In the genomic region with DNA sequence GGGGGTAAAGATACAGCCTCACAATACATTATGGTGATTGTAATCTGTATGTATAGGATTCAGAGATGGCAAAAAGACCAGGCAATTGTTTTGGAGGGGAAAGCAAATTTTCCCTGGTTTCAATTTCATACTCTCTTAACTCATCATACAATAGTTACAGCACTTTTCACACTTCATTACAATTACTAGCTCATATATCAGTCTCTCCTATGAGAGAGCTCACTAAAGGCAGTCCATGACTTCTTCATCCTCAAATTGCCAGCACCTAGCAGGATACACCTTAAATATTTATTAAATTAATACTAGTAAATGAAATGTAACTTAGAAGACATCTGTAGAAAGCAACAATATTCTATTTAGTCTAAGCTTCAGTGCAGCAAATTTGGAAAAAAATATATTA, we compare ENCODE assay signal across 13 cellular contexts. TPM values are rescaled to one million over a fixed set of nuclear protein-coding genes. Genes with fewer than 3 reads are reported as not detected.
DNase-seq lines count a peak whose midpoint lies in the region; ATAC-seq, FAIRE-seq and TF ChIP-seq lines count a peak whose summit lies in the region.
"Had no signal": no experiment of that assay in that cellular context is flagged by ENCODE, and none has a peak within 500 bp of the region (broad histone marks: within the 10 kb centered on the region; RNA-seq: fewer than 3 reads in every experiment).

No MANE protein-coding gene starts in this region.

- H3K9me1 ChIP-seq in IMR-90 (ENCODE audit: insufficient read depth, low read length), result peaks cover 19% of the 10 kb centered on the region

- peaks cover 85% of the 10 kb centered on the region for H4K20me1 ChIP-seq in IMR-90 (ENCODE audit: insufficient read depth, low read length)

- H3K4me3 ChIP-seq in CD4-positive, CD25-positive, alpha-beta regulatory T cell (ENCODE audit: low read depth, low read length), result no peak overlapping the region
- H3K4me3 ChIP-seq in IMR-90 (ENCODE audit: insufficient read depth, low read depth, low read length) (no peak overlapping the region), endodermal cell (ENCODE audit: low read length) (no peak overlapping the region), psoas muscle (peak overlapping the region; percentile 54)
- H3K4me3 ChIP-seq: cardiac muscle cell had no signal

- H3K36me3 Mint-ChIP-seq in CD4-positive, CD25-positive, alpha-beta regulatory T cell, result peaks cover 7% of the 10 kb centered on the region
- H3K36me3 Mint-ChIP-seq in endodermal cell (ENCODE audit: low read depth), result peaks cover 3% of the 10 kb centered on the region
- peaks cover 2% of the 10 kb centered on the region for H3K36me3 Mint-ChIP-seq in activated naive CD4-positive, alpha-beta T cell treated with anti-CD3 and anti-CD28 coated beads, Interleukin-2, amount 10 ng/mL, durations not matched to agents 7 days and 5 days
- H3K36me3 Mint-ChIP-seq in activated CD8-positive, alpha-beta memory T cell treated with anti-CD3 and anti-CD28 coated beads, Interleukin-2, amount 10 ng/mL, durations not matched to agents 7 days and 5 days, result peaks cover 14% of the 10 kb centered on the region

- H3K27ac Mint-ChIP-seq in CD4-positive, CD25-positive, alpha-beta regulatory T cell, result peak overlapping the region; percentile 21 to 95 (median 60)
- H3K27ac Mint-ChIP-seq in endodermal cell, result peak overlapping the region; percentile 61
- no peak overlapping the region for H3K27ac Mint-ChIP-seq in activated naive CD4-positive, alpha-beta T cell treated with anti-CD3 and anti-CD28 coated beads, Interleukin-2, amount 10 ng/mL, durations not matched to agents 7 days and 5 days
- no peak overlapping the region for H3K27ac Mint-ChIP-seq in activated CD8-positive, alpha-beta memory T cell treated with anti-CD3 and anti-CD28 coated beads, Interleukin-2, amount 10 ng/mL, durations not matched to agents 7 days and 5 days

- in situ Hi-C loops in IMR-90 (cut with MboI; ENCODE audit: low sequenced_read_pairs), result loop anchor here (25.0 kb wide), 1 partner anchor 171 kb away; no protein-coding TSS in a partner anchor

- peaks cover 44 to 69% (median 58%) of the 10 kb centered on the region in 4 donors for H3K4me1 Mint-ChIP-seq in CD4-positive, CD25-positive, alpha-beta regulatory T cell
- H3K4me1 Mint-ChIP-seq in endodermal cell, result peaks cover 37% of the 10 kb centered on the region
- peaks cover 45% of the 10 kb centered on the region for H3K4me1 Mint-ChIP-seq in activated naive CD4-positive, alpha-beta T cell treated with anti-CD3 and anti-CD28 coated beads, Interleukin-2, amount 10 ng/mL, durations not matched to agents 7 days and 5 days
- peaks cover 61% of the 10 kb centered on the region for H3K4me1 Mint-ChIP-seq in activated CD8-positive, alpha-beta memory T cell treated with anti-CD3 and anti-CD28 coated beads, Interleukin-2, amount 10 ng/mL, durations not matched to agents 7 days and 5 days

- H3K4me2 ChIP-seq in IMR-90 (ENCODE audit: low read depth, low read length), result no peak overlapping the region; the same call in 1 of the 2 replicates

- H2AK9ac ChIP-seq in IMR-90 (replicated peaks; ENCODE audit: low read depth, low read length, poor library complexity), result no peak overlapping the region

- H3K4me1 ChIP-seq in CD4-positive, CD25-positive, alpha-beta regulatory T cell (ENCODE audit: control insufficient read depth, insufficient read depth, low read length, poor library complexity, severe bottlenecking), result peaks cover 51% of the 10 kb centered on the region
- H3K4me1 ChIP-seq in IMR-90 (ENCODE audit: control insufficient read depth, insufficient read depth, low read length), result peaks cover 13% of the 10 kb centered on the region
- H3K4me1 ChIP-seq in endodermal cell (ENCODE audit: control insufficient read depth, insufficient read depth, low read length), result no peaks in the 10 kb centered on the region
- peaks cover 70% of the 10 kb centered on the region for H3K4me1 ChIP-seq in psoas muscle

- no peak for FAIRE-seq in GM12892 (lab: Jason Lieb, UNC)

- no peak overlapping the region for H2BK120ac ChIP-seq in IMR-90 (ENCODE audit: low read depth, low read length)

- no peak overlapping the region for H4K91ac ChIP-seq in IMR-90 (ENCODE audit: insufficient read depth, low read depth, low read length)

- ATAC-seq in CD4-positive, CD25-positive, alpha-beta regulatory T cell (ENCODE audit: low read depth in 2 of 2), result no peak
- ATAC-seq in IMR-90 (ENCODE audit: low read depth) (no peak), psoas muscle (peak in 3 of 4 donors; percentile 29 to 53 (median 52)), GM21390 (IDR thresholded peaks at IDR 0.05; ENCODE audit: unreplicated experiment) (no peak)
- ATAC-seq in activated CD8-positive, alpha-beta memory T cell treated with anti-CD3 and anti-CD28 coated beads, Interleukin-2, amount 10 ng/mL, durations not matched to agents 7 days and 5 days, result no peak

- H3K4ac ChIP-seq in IMR-90 (ENCODE audit: low read depth, low read length), result no peak overlapping the region

- no peaks in the 10 kb centered on the region for H3K9me3 Mint-ChIP-seq in CD4-positive, CD25-positive, alpha-beta regulatory T cell
- H3K9me3 Mint-ChIP-seq in endodermal cell, result no peaks in the 10 kb centered on the region
- H3K9me3 Mint-ChIP-seq in activated naive CD4-positive, alpha-beta T cell treated with anti-CD3 and anti-CD28 coated beads, Interleukin-2, amount 10 ng/mL, durations not matched to agents 7 days and 5 days, result no peaks in the 10 kb centered on the region
- no peaks in the 10 kb centered on the region for H3K9me3 Mint-ChIP-seq in activated CD8-positive, alpha-beta memory T cell treated with anti-CD3 and anti-CD28 coated beads, Interleukin-2, amount 10 ng/mL, durations not matched to agents 7 days and 5 days (ENCODE audit: low read depth)

- no peaks in the 10 kb centered on the region for H3K9me3 ChIP-seq in CD4-positive, CD25-positive, alpha-beta regulatory T cell (ENCODE audit: control insufficient read depth in 2 of 2, low read length in 2 of 2)
- H3K9me3 ChIP-seq in IMR-90 (ENCODE audit: control insufficient read depth, insufficient read depth, low read length) (no peaks in the 10 kb centered on the region), endodermal cell (ENCODE audit: control insufficient read depth, low read length) (no peaks in the 10 kb centered on the region), psoas muscle (no peaks in the 10 kb centered on the region)

- peak overlapping the region; percentile 63 for H3K27ac ChIP-seq in CD4-positive, CD25-positive, alpha-beta regulatory T cell (ENCODE audit: insufficient read depth, low read length, poor library complexity, severe bottlenecking)
- H3K27ac ChIP-seq in IMR-90 (ENCODE audit: insufficient read depth, low read length), result no peak overlapping the region
- H3K27ac ChIP-seq in endodermal cell (ENCODE audit: low read depth, low read length), result no peak overlapping the region
- H3K27ac ChIP-seq in psoas muscle, result peak overlapping the region; percentile 81
- H3K27ac ChIP-seq: VCaP had no signal

- H4K5ac ChIP-seq in IMR-90 (ENCODE audit: low read depth, low read length), result no peak overlapping the region

- TF ChIP-seq RAD21 in IMR-90 (IDR thresholded peaks at IDR 0.05; ENCODE audit: low read length), result no peak

- no peak overlapping the region for H3K18ac ChIP-seq in IMR-90 (ENCODE audit: low read depth, low read length)

- peak overlapping the region; percentile 46 for H2BK5ac ChIP-seq in IMR-90 (ENCODE audit: low read depth, low read length, poor library complexity, severe bottlenecking)

- H2BK15ac ChIP-seq in IMR-90 (ENCODE audit: low read depth, low read length), result no peak overlapping the region

- H3K23ac ChIP-seq in IMR-90 (ENCODE audit: low read depth, low read length), result no peak overlapping the region

- dilution Hi-C loops in IMR-90 (cut with HindIII; ENCODE audit: low sequenced_read_pairs, unreplicated experiment), result no loop called here

- intact Hi-C loops in IMR-90 (cut with micrococcal nuclease), result loop anchor here (5.0 kb wide), 1 partner anchor 246 kb away; no protein-coding TSS in a partner anchor
- intact Hi-C loops in psoas muscle (cut with DNase I), result loop anchor here in 1 of 2 donors (2.0 kb wide), 1 partner anchor 152 kb away; no protein-coding TSS in a partner anchor

- H3K9ac ChIP-seq in IMR-90 (ENCODE audit: low read depth, low read length) (no peak overlapping the region), endodermal cell (ENCODE audit: extremely low read depth, low read length, poor library complexity, severe bottlenecking) (no peak overlapping the region)

- peaks cover 3% of the 10 kb centered on the region for H3K36me3 ChIP-seq in CD4-positive, CD25-positive, alpha-beta regulatory T cell (ENCODE audit: control insufficient read depth, insufficient read depth, low read length)
- H3K36me3 ChIP-seq in IMR-90 (ENCODE audit: control insufficient read depth, insufficient read depth, low read length), result no peaks in the 10 kb centered on the region; the same call in 1 of the 2 replicates
- H3K36me3 ChIP-seq in endodermal cell (ENCODE audit: control insufficient read depth, insufficient read depth, low read length), result peaks cover 10% of the 10 kb centered on the region
- no peaks in the 10 kb centered on the region for H3K36me3 ChIP-seq in psoas muscle (ENCODE audit: insufficient read depth in 1 of 2, low read depth in 1 of 2)
- H3K36me3 ChIP-seq: cardiac muscle cell had no signal

- H3K56ac ChIP-seq in IMR-90 (ENCODE audit: extremely low read depth, insufficient read depth, low read length), result no peak overlapping the region

- TF ChIP-seq CTCF in IMR-90 (conservative IDR thresholded peaks at IDR 0.05; ENCODE audit: low read depth, low read length), result no peak
- TF ChIP-seq CTCF in endodermal cell (conservative IDR thresholded peaks at IDR 0.05), result no peak
- TF ChIP-seq CTCF in psoas muscle (IDR thresholded peaks at IDR 0.05), result no peak

- H3K4me3 Mint-ChIP-seq in CD4-positive, CD25-positive, alpha-beta regulatory T cell, result peak overlapping the region in 1 of 4 donors; percentile 19
- no peak overlapping the region for H3K4me3 Mint-ChIP-seq in endodermal cell
- no peak overlapping the region for H3K4me3 Mint-ChIP-seq in activated naive CD4-positive, alpha-beta T cell treated with anti-CD3 and anti-CD28 coated beads, Interleukin-2, amount 10 ng/mL, durations not matched to agents 7 days and 5 days
- H3K4me3 Mint-ChIP-seq in activated CD8-positive, alpha-beta memory T cell treated with anti-CD3 and anti-CD28 coated beads, Interleukin-2, amount 10 ng/mL, durations not matched to agents 7 days and 5 days, result no peak overlapping the region

- no peak overlapping the region for H2AK5ac ChIP-seq in IMR-90 (ENCODE audit: low read depth, low read length)

- no peaks in the 10 kb centered on the region for H3K27me3 Mint-ChIP-seq in CD4-positive, CD25-positive, alpha-beta regulatory T cell
- no peaks in the 10 kb centered on the region for H3K27me3 Mint-ChIP-seq in endodermal cell (ENCODE audit: insufficient read depth)
- H3K27me3 Mint-ChIP-seq in activated naive CD4-positive, alpha-beta T cell treated with anti-CD3 and anti-CD28 coated beads, Interleukin-2, amount 10 ng/mL, durations not matched to agents 7 days and 5 days, result no peaks in the 10 kb centered on the region
- H3K27me3 Mint-ChIP-seq in activated CD8-positive, alpha-beta memory T cell treated with anti-CD3 and anti-CD28 coated beads, Interleukin-2, amount 10 ng/mL, durations not matched to agents 7 days and 5 days, result no peaks in the 10 kb centered on the region

- CTCF ChIA-PET in IMR-90 (lab: Yijun Ruan, JAX), result interaction anchor here (0.8 to 1.5 kb wide), 3 partner anchors 10 to 153 kb away, joined by 6 to 10 read pairs (median 7); no protein-coding TSS in a partner anchor
- CTCF ChIA-PET in activated naive CD4-positive, alpha-beta T cell treated with anti-CD3 and anti-CD28 coated beads, Interleukin-2, amount 10 ng/mL, durations not matched to agents 7 days and 5 days (lab: Charles Lee), result interaction anchor here (0.6 to 4.3 kb wide), 17 partner anchors 10 to 206 kb away, joined by 3 to 67 read pairs (median 5); no protein-coding TSS in a partner anchor
- CTCF ChIA-PET in activated CD8-positive, alpha-beta memory T cell treated with anti-CD3 and anti-CD28 coated beads, Interleukin-2, amount 10 ng/mL, durations not matched to agents 7 days and 5 days (lab: Charles Lee), result interaction anchor here (0.8 to 4.8 kb wide), 16 partner anchors 9 to 262 kb away, joined by 3 to 61 read pairs (median 4); partner anchors contain the start of gene CCDC83

- no peaks in the 10 kb centered on the region for H3K27me3 ChIP-seq in CD4-positive, CD25-positive, alpha-beta regulatory T cell (ENCODE audit: control insufficient read depth, insufficient read depth, low read length)
- H3K27me3 ChIP-seq in IMR-90 (ENCODE audit: control insufficient read depth, insufficient read depth, low read length) (no peaks in the 10 kb centered on the region), endodermal cell (ENCODE audit: control insufficient read depth, insufficient read depth, low read length, poor library complexity, severe bottlenecking) (no peaks in the 10 kb centered on the region), psoas muscle (ENCODE audit: insufficient read depth in 3 of 3, low read length in 2 of 3) (no peaks in the 10 kb centered on the region)
- H3K27me3 ChIP-seq: cardiac muscle cell had no signal

- TF ChIP-seq POLR2A in IMR-90 (IDR thresholded peaks at IDR 0.05; ENCODE audit: low read depth, low read length) (no peak), GM12892 (IDR thresholded peaks at IDR 0.05; ENCODE audit: low read depth, low read length) (no peak)

- no peak overlapping the region for H4K8ac ChIP-seq in IMR-90 (ENCODE audit: low read depth in 2 of 2, low read length in 2 of 2)

- no peak overlapping the region for H3K14ac ChIP-seq in IMR-90 (replicated peaks; ENCODE audit: low read depth, low read length)

- no peak overlapping the region for H2AFZ ChIP-seq in IMR-90 (replicated peaks; ENCODE audit: low read length, poor library complexity)

- no TSS peak for BruUV-seq in IMR-90 (replicated peaks; lab: Mats Ljungman, UMichigan)

- POLR2A ChIA-PET in IMR-90 (lab: Charles Lee; ENCODE audit: unreplicated experiment), result no interaction called here

- H3K79me1 ChIP-seq in IMR-90 (ENCODE audit: low read depth in 1 of 2, low read length in 2 of 2), result peaks cover 0 to 29% of the 10 kb centered on the region in 2 experiments; a peak in 2 of 4 replicates

- H2BK20ac ChIP-seq in IMR-90 (ENCODE audit: low read depth, low read length), result no peak overlapping the region

- no peak for DNase-seq in CD4-positive, CD25-positive, alpha-beta regulatory T cell
- DNase-seq in IMR-90, result no peak
- no peak for DNase-seq in endodermal cell
- DNase-seq in psoas muscle, result no peak
- DNase-seq in activated naive CD4-positive, alpha-beta T cell treated with anti-CD3 and anti-CD28 coated beads, Interleukin-2, amount 10 ng/mL, durations not matched to agents 7 days and 5 days, result no peak
- DNase-seq in activated CD8-positive, alpha-beta memory T cell treated with anti-CD3 and anti-CD28 coated beads, Interleukin-2, amount 10 ng/mL, durations not matched to agents 7 days and 5 days, result no peak
- no peak for DNase-seq in GM12892 (ENCODE audit: insufficient read length)
- DNase-seq: COR-L47, islet precursor cell, NCI-H510A treated with DMSO at 0.1 percent for 48 hours had no signal

RNA-seq across cellular contexts. Expression of gene PICALM, which starts 28.0 kb away (rescaled TPM):
- 194 TPM for total RNA-seq in CD4-positive, CD25-positive, alpha-beta regulatory T cell
- 10 to 100 TPM; 19.9 to 25.8 (median 23.2) TPM for polyA plus RNA-seq in CD4-positive, CD25-positive, alpha-beta regulatory T cell
- 441 and 453 TPM in 2 replicates for total RNA-seq in IMR-90 (2012; rRNA removed)
- polyA plus RNA-seq in IMR-90 (2012; rRNA removed), result 214 and 235 TPM in 2 replicates
- polyA plus RNA-seq in IMR-90 (2012; cell fraction: cytosol; rRNA removed), result 75.0 and 88.4 TPM in 2 replicates
- polyA plus RNA-seq in IMR-90 (2012; cell fraction: nucleus; rRNA removed; ENCODE audit: low replicate concordance), result 42.1 and 341 TPM in 2 replicates
- 100 to 1,000 TPM; 120 to 129 TPM for total RNA-seq in endodermal cell
- polyA plus RNA-seq in endodermal cell (2013, experiment 1 of 2), result 126 TPM
- polyA plus RNA-seq in endodermal cell (2013, experiment 2 of 2), result 130 TPM
- total RNA-seq in psoas muscle, result 100 to 1,000 TPM in 3 of 4 donors, 10 to 100 TPM in 1; 79.8 to 123 (median 115) TPM
- polyA plus RNA-seq in psoas muscle, result 10 to 100 TPM; 42.0 to 89.1 (median 60.9) TPM
- total RNA-seq in activated CD8-positive, alpha-beta memory T cell treated with anti-CD3 and anti-CD28 coated beads, Interleukin-2, amount 10 ng/mL, durations not matched to agents 7 days and 5 days, result 100 to 1,000 TPM; 123 to 166 TPM
- 31.8 TPM for polyA plus RNA-seq in GM12892 (2012; ENCODE audit: missing spikeins)

Comparison
In these comparisons a context has a peak if more than half of its experiments do, and no peak if none do; other contexts are left out.
1. ATAC-seq: peak in psoas muscle (3 of 4); none in CD4-positive, CD25-positive, alpha-beta regulatory T cell (0 of 2), IMR-90 (single experiment), GM21390 (single experiment) and activated CD8-positive, alpha-beta memory T cell treated with anti-CD3 and anti-CD28 coated beads, Interleukin-2, amount 10 ng/mL, durations not matched to agents 7 days and 5 days (single experiment).
2. H3K27ac ChIP-seq: peak in CD4-positive, CD25-positive, alpha-beta regulatory T cell (single experiment) and psoas muscle (single experiment); none in IMR-90 (single experiment) and endodermal cell (single experiment).
3. H3K27ac Mint-ChIP-seq: peak in CD4-positive, CD25-positive, alpha-beta regulatory T cell (3 of 3) and endodermal cell (single experiment); none in activated naive CD4-positive, alpha-beta T cell treated with anti-CD3 and anti-CD28 coated beads, Interleukin-2, amount 10 ng/mL, durations not matched to agents 7 days and 5 days (single experiment) and activated CD8-positive, alpha-beta memory T cell treated with anti-CD3 and anti-CD28 coated beads, Interleukin-2, amount 10 ng/mL, durations not matched to agents 7 days and 5 days (single experiment).